In genomic region chr3:153572165-153572564, GRCh38 we compare ENCODE assay signal across 16 cellular contexts.
DNase-seq lines count a peak whose midpoint lies in the region; ATAC-seq, FAIRE-seq and TF ChIP-seq lines count a peak whose summit lies in the region.
"Had no signal": no experiment of that assay in that cellular context is flagged by ENCODE, and none has a peak within 500 bp of the region (broad histone marks: within the 10 kb centered on the region; RNA-seq: fewer than 3 reads in every experiment).

No MANE protein-coding gene starts in this region.

- H2AFZ ChIP-seq in GM23248 (no peak overlapping the region), mesenchymal stem cell (ENCODE audit: low read depth, low read length) (no peak overlapping the region)

- H3K4me3 Mint-ChIP-seq in mesothelial cell of epicardium = no peak overlapping the region

- no peak for TF ChIP-seq POLR2A in uterus (IDR thresholded peaks at IDR 0.05)

- no peak overlapping the region for H3K27ac ChIP-seq in GM23248
- no peak overlapping the region for H3K27ac ChIP-seq in mesenchymal stem cell (ENCODE audit: low read length, poor library complexity, severe bottlenecking)
- no peak overlapping the region for H3K27ac ChIP-seq in uterus
- H3K27ac ChIP-seq: BLaER1, HL-60 had no signal

- intact Hi-C loops in uterus (cut with DNase I; ENCODE audit: low total_unique reads) = no loop called here

- H4K8ac ChIP-seq in mesenchymal stem cell (ENCODE audit: low read length) = peak overlapping the region; percentile 41

- H3K4me1 ChIP-seq in GM23248 (ENCODE audit: insufficient read depth) = no peaks in the 10 kb centered on the region
- H3K4me1 ChIP-seq in mesenchymal stem cell (ENCODE audit: control insufficient read depth, insufficient read depth, low read depth, low read length) = no peaks in the 10 kb centered on the region
- no peaks in the 10 kb centered on the region for H3K4me1 ChIP-seq in uterus
- H3K4me1 ChIP-seq: BLaER1 had no signal

- no peaks in the 10 kb centered on the region for H3F3A ChIP-seq in GM23248 (ENCODE audit: insufficient read depth)

- H3K79me1 ChIP-seq in mesenchymal stem cell (replicated peaks; ENCODE audit: low read length, poor library complexity, severe bottlenecking) = no peaks in the 10 kb centered on the region

- H2BK15ac ChIP-seq in mesenchymal stem cell (ENCODE audit: low read depth, poor library complexity, severe bottlenecking) = no peak overlapping the region

- H3K9me3 ChIP-seq in GM23248 (ENCODE audit: low read depth) (no peaks in the 10 kb centered on the region), mesenchymal stem cell (ENCODE audit: control insufficient read depth, low read length) (no peaks in the 10 kb centered on the region), uterus (no peaks in the 10 kb centered on the region)
- H3K9me3 ChIP-seq: BLaER1 had no signal

- H3K4me2 ChIP-seq in GM23248 (ENCODE audit: unreplicated experiment) (no peak overlapping the region), mesenchymal stem cell (ENCODE audit: low read length, poor library complexity, severe bottlenecking) (no peak overlapping the region)
- H3K4me2 ChIP-seq: BLaER1 had no signal

- H3K4me3 ChIP-seq in GM23248 (no peak overlapping the region), epithelial cell of esophagus (ENCODE audit: low read length) (no peak overlapping the region), mesenchymal stem cell (ENCODE audit: insufficient read depth in 1 of 2, low read depth in 1 of 2, low read length in 2 of 2) (no peak overlapping the region), uterus (no peak overlapping the region)
- H3K4me3 ChIP-seq: BLaER1 had no signal

- H4K20me1 ChIP-seq in GM23248 (ENCODE audit: insufficient read depth) = no peaks in the 10 kb centered on the region
- H4K20me1 ChIP-seq: BLaER1 had no signal

- H3K79me2 ChIP-seq in GM23248 (ENCODE audit: insufficient read depth) = no peaks in the 10 kb centered on the region

- no peaks in the 10 kb centered on the region for H3K4me1 Mint-ChIP-seq in mesothelial cell of epicardium

- no peak for FAIRE-seq in GM19239 (lab: Jason Lieb, UNC)
- FAIRE-seq: H54 had no signal

- WGBS in GM23248 (ENCODE audit: low coverage in 1 of 2, low lambda C conversion rate in 2 of 2, missing lambda C conversion rate in 2 of 2), 2 experiments = 37 to 45% methylated on average over 3 of the region's 3 CpGs
- WGBS in mesenchymal stem cell = 85% methylated on average over 3 of the region's 3 CpGs

- no peak overlapping the region for H2BK120ac ChIP-seq in mesenchymal stem cell (ENCODE audit: low read depth, low read length)

- H3K14ac ChIP-seq in mesenchymal stem cell (ENCODE audit: low read length in 2 of 2) = no peak overlapping the region

- H2AK5ac ChIP-seq in mesenchymal stem cell (ENCODE audit: low read length, severe bottlenecking) = no peak overlapping the region

- ATAC-seq in GM18861 (IDR thresholded peaks at IDR 0.05; ENCODE audit: unreplicated experiment) = no peak
- ATAC-seq: HCT116 had no signal

- H3K18ac ChIP-seq in mesenchymal stem cell (ENCODE audit: low read depth in 1 of 2, low read length in 2 of 2) = no peak overlapping the region

- no peaks in the 10 kb centered on the region for H3K27me3 Mint-ChIP-seq in mesothelial cell of epicardium (ENCODE audit: low read depth)

- H3K36me3 ChIP-seq in GM23248 (ENCODE audit: low read depth) (no peaks in the 10 kb centered on the region), mesenchymal stem cell (ENCODE audit: control insufficient read depth in 1 of 2, insufficient read depth in 2 of 2, low read depth in 1 of 2, low read length in 2 of 2) (no peaks in the 10 kb centered on the region), uterus (no peaks in the 10 kb centered on the region)
- H3K36me3 ChIP-seq: BLaER1 had no signal

- H3K9ac ChIP-seq in GM23248 (no peak overlapping the region), mesenchymal stem cell (ENCODE audit: low read length) (no peak overlapping the region)
- H3K9ac ChIP-seq: BLaER1 had no signal

- in situ Hi-C loops in GM23248 (cut with MboI) = no loop called here

- TF ChIP-seq CTCF in epithelial cell of esophagus (IDR thresholded peaks at IDR 0.05; ENCODE audit: insufficient read depth, low read depth, low read length, missing control alignments) = no peak
- TF ChIP-seq CTCF in mesothelial cell of epicardium (IDR thresholded peaks at IDR 0.05; ENCODE audit: unreplicated experiment) = no peak
- TF ChIP-seq CTCF in uterus (IDR thresholded peaks at IDR 0.05) = no peak

- no peak overlapping the region for H2BK12ac ChIP-seq in mesenchymal stem cell (ENCODE audit: low read length in 2 of 2)

- H3K27ac Mint-ChIP-seq in mesothelial cell of epicardium = no peak overlapping the region

- no peak overlapping the region for H3K4ac ChIP-seq in mesenchymal stem cell (ENCODE audit: low read depth in 1 of 2, low read length in 2 of 2)

- no peaks in the 10 kb centered on the region for H3K36me3 Mint-ChIP-seq in mesothelial cell of epicardium

- no peaks in the 10 kb centered on the region for H3K9me2 ChIP-seq in GM23248 (ENCODE audit: insufficient read depth)

- H2BK5ac ChIP-seq in mesenchymal stem cell (ENCODE audit: low read depth, low read length, poor library complexity, severe bottlenecking) = no peak overlapping the region

- no peak overlapping the region for H3K23ac ChIP-seq in mesenchymal stem cell (ENCODE audit: low read length in 2 of 2)

- DNase-seq in GM23248 = peak; percentile 42
- peak; percentile 27 for DNase-seq in SW480 (ENCODE audit: low spot score)
- peak; percentile 51 for DNase-seq in epithelial cell of esophagus (ENCODE audit: low read depth)
- no peak for DNase-seq in mesenchymal stem cell
- DNase-seq in mesothelial cell of epicardium (ENCODE audit: low spot score in 2 of 2, unreplicated experiment in 2 of 2) = no peak
- no peak for DNase-seq in uterus
- DNase-seq in GM19239 (ENCODE audit: insufficient read length, low spot score) = no peak
- DNase-seq: 8988T, AML-193, DMS53, GF-D8 had no signal

- peaks cover 6% of the 10 kb centered on the region for H3K9me3 Mint-ChIP-seq in mesothelial cell of epicardium

- H4K91ac ChIP-seq in mesenchymal stem cell (ENCODE audit: low read length) = no peak overlapping the region

- no peaks in the 10 kb centered on the region for H3K27me3 ChIP-seq in GM23248 (replicated peaks; ENCODE audit: insufficient read depth)
- no peaks in the 10 kb centered on the region for H3K27me3 ChIP-seq in mesenchymal stem cell (ENCODE audit: control insufficient read depth in 1 of 2, insufficient read depth in 1 of 2, low read length in 2 of 2)
- H3K27me3 ChIP-seq in uterus = no peaks in the 10 kb centered on the region
- H3K27me3 ChIP-seq: BLaER1 had no signal

Comparison
In these comparisons a context has a peak if more than half of its experiments do, and no peak if none do; other contexts are left out.
1. DNase-seq: peak in GM23248 (single experiment), SW480 (single experiment) and epithelial cell of esophagus (single experiment); none in mesenchymal stem cell (single experiment), mesothelial cell of epicardium (0 of 2), uterus (0 of 2) and GM19239 (single experiment).